13 cellular contexts compared by ENCODE assay signal in genomic region chr5:119016125-119016774, GRCh38.
DNase-seq lines count a peak whose midpoint lies in the region; ATAC-seq, FAIRE-seq and TF ChIP-seq lines count a peak whose summit lies in the region.
"Had no signal": no experiment of that assay in that cellular context is flagged by ENCODE, and none has a peak within 500 bp of the region (broad histone marks: within the 10 kb centered on the region; RNA-seq: fewer than 3 reads in every experiment).

No MANE protein-coding gene starts in this region.

- H3K27ac ChIP-seq in OCI-LY1 (ENCODE audit: low read depth, low read length, poor library complexity, severe bottlenecking) = peak overlapping the region; percentile 71

- DNase-seq in GM18507 (ENCODE audit: extremely low spot score, insufficient read length, low read depth) = no peak
- DNase-seq in superior temporal gyrus (ENCODE audit: extremely low spot score) = no peak
- DNase-seq in HuH-7.5 (ENCODE audit: low spot score) = no peak
- DNase-seq in NCI-H2171 (lab: John Stamatoyannopoulos, UW) = no peak
- no peak for DNase-seq in activated gamma-delta T cell treated with Interleukin-2 at 50 U/mL for 16 hours
- DNase-seq: activated naive CD4-positive, alpha-beta T cell; CD4-positive, alpha-beta T cell; effector CD8-positive, alpha-beta T cell; NCI-H1048; trophoblast cell had no signal

- FAIRE-seq in GM18507 (lab: Jason Lieb, UNC) = peak; percentile 63

- H3K9me3 ChIP-seq in OCI-LY1 (ENCODE audit: low read length) = no peaks in the 10 kb centered on the region

- H3K4me3 ChIP-seq in OCI-LY1 (ENCODE audit: low read depth, low read length, poor library complexity, severe bottlenecking) = no peak overlapping the region

- no peaks in the 10 kb centered on the region for H3K79me2 ChIP-seq in OCI-LY1 (ENCODE audit: insufficient read depth, low read length)

- H3K9ac ChIP-seq in OCI-LY1 (ENCODE audit: low read length) = no peak overlapping the region

- H3K36me3 ChIP-seq in OCI-LY1 (ENCODE audit: insufficient read depth, low read length) = no peaks in the 10 kb centered on the region

- no peak overlapping the region; the same call in 1 of the 2 replicates for H3K4me2 ChIP-seq in OCI-LY1 (ENCODE audit: low read length)

- TF ChIP-seq CTCF in OCI-LY1 (IDR thresholded peaks at IDR 0.05; ENCODE audit: low read length) = no peak

- peak; percentile 84 for ATAC-seq in GM21390 (IDR thresholded peaks at IDR 0.05; ENCODE audit: unreplicated experiment)
- ATAC-seq in HG03097 (IDR thresholded peaks at IDR 0.05; ENCODE audit: low FRiP score, unreplicated experiment) = peak; percentile 63

- no peaks in the 10 kb centered on the region for H4K20me1 ChIP-seq in OCI-LY1 (ENCODE audit: insufficient read depth, low read length)

- H2AFZ ChIP-seq in OCI-LY1 (ENCODE audit: low read length) = no peak overlapping the region

- H3K9me2 ChIP-seq in OCI-LY1 (ENCODE audit: low read depth, low read length) = no peaks in the 10 kb centered on the region

- H3F3A ChIP-seq in OCI-LY1 (ENCODE audit: insufficient read depth, low read length) = peaks cover 4% of the 10 kb centered on the region; the same call in 1 of the 2 replicates

- H3K27me3 ChIP-seq in OCI-LY1 (ENCODE audit: insufficient read depth, low read length) = no peaks in the 10 kb centered on the region

- H3K4me1 ChIP-seq in OCI-LY1 (ENCODE audit: insufficient read depth, low read length, severe bottlenecking) = peaks cover 40% of the 10 kb centered on the region
